33 cellular contexts compared by ENCODE assay signal in the genomic region with DNA sequence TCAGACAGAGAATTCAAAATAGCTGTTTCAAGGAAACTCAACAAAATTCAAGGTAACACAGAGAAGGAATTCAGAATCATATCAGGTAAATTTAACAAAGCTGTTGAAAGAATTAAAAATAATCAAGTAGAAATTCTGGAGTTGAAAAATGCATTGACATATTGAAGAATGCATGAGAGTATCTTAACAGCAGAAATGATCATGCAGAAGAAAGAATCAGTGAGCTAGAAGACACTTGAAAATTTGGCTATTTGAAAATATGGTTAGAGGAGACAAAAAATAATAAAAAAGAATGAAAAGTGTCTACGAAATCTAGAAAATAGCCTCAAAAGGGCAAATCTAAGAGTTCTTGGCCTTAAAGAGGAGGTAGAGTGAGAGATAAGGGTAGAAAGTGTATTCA.
"Had no signal": no experiment of that assay in that cellular context is flagged by ENCODE, and none has a peak within 500 bp of the region (broad histone marks: within the 10 kb centered on the region; RNA-seq: fewer than 3 reads in every experiment).

No MANE protein-coding gene starts in this region.

- H3K36me3 ChIP-seq: adrenal gland, brain microvascular endothelial cell, cardiac muscle cell had no signal

- H3K27ac ChIP-seq: adrenal gland, ascending aorta, body of pancreas, brain microvascular endothelial cell, breast epithelium, cardiac muscle cell had no signal

- H3K4me1 ChIP-seq: adrenal gland, ascending aorta, body of pancreas, breast epithelium had no signal

- H3K27me3 ChIP-seq: adrenal gland, ascending aorta, body of pancreas, brain microvascular endothelial cell, breast epithelium, cardiac muscle cell had no signal

- ATAC-seq: activated naive CD4-positive, alpha-beta T cell treated with anti-CD3 and anti-CD28 coated beads, Interleukin-2, amount 50 U/mL, for 72 hours; activated naive CD8-positive, alpha-beta T cell treated with anti-CD3 and anti-CD28 coated beads, Interleukin-2, amount 50 U/mL, for 24 hours; activated T-cell treated with anti-CD3 and anti-CD28 coated beads, Interleukin-2, amount 50 U/mL, for 4 hours; activated T-cell treated with anti-CD3 and anti-CD28 coated beads, Interleukin-2, amount 50 U/mL, for 72 hours; activated T-helper 17 cell treated with anti-CD3 and anti-CD28 coated beads, Interleukin-2, amount 50 U/mL, for 72 hours; body of pancreas had no signal

- H3K9me3 ChIP-seq: adrenal gland, body of pancreas had no signal

- H3K4me3 ChIP-seq: adrenal gland, ascending aorta, body of pancreas, breast epithelium, cardiac muscle cell had no signal

- FAIRE-seq: astrocyte, bronchial epithelial cell, colon had no signal

- DNase-seq: activated effector memory CD4-positive, alpha-beta T cell treated with anti-CD3 and anti-CD28 coated beads, Interleukin-2, amount 50 U/mL, for 16 hours; activated effector memory CD4-positive, alpha-beta T cell treated with Interleukin-2 at 50 U/mL for 16 hours; activated gamma-delta T cell; activated gamma-delta T cell treated with Interleukin-2 at 50 U/mL for 16 hours; activated naive CD4-positive, alpha-beta T cell; activated naive CD4-positive, alpha-beta T cell treated with anti-CD3 and anti-CD28 coated beads for 36 hours; activated naive CD4-positive, alpha-beta T cell treated with anti-CD3 and anti-CD28 coated beads, Interleukin-2, amount 10 ng/mL, durations not matched to agents 7 days and 5 days; activated naive CD4-positive, alpha-beta T cell treated with anti-CD3 and anti-CD28 coated beads, Interleukin-2, amount 50 U/mL, for 16 hours; activated naive CD4-positive, alpha-beta T cell treated with Interleukin-2 at 50 U/mL for 16 hours; activated naive CD8-positive, alpha-beta T cell treated with anti-CD3 and anti-CD28 coated beads for 36 hours; activated naive CD8-positive, alpha-beta T cell treated with anti-CD3 and anti-CD28 coated beads, Interleukin-2, amount 10 ng/mL, durations not matched to agents 7 days and 5 days; activated naive CD8-positive, alpha-beta T cell treated with anti-CD3 and anti-CD28 coated beads, Interleukin-2, amount 50 U/mL, for 24 hours; activated T-cell treated with anti-CD3 and anti-CD28 coated beads, Interleukin-2, amount 50 U/mL, for 4 hours; activated T-cell treated with anti-CD3 and anti-CD28 coated beads, Interleukin-2, amount 50 U/mL, for 48 hours; activated T-cell treated with anti-CD3 and anti-CD28 coated beads, Interleukin-2, amount 50 U/mL, for 72 hours; adrenal gland; amniotic stem cell; amygdala; anterior cingulate cortex; aorta; body of pancreas; brain microvascular endothelial cell; caudate nucleus; central memory CD4-positive, alpha-beta T cell; cerebellar nuclear complex had no signal
